In genomic region chrX:24479924-24480722, GRCh38 we compare ENCODE assay signal across 8 cellular contexts. TPM values are rescaled to one million over a fixed set of nuclear protein-coding genes. Genes with fewer than 3 reads are reported as not detected.
DNase-seq lines count a peak whose midpoint lies in the region; ATAC-seq, FAIRE-seq and TF ChIP-seq lines count a peak whose summit lies in the region.

No MANE protein-coding gene starts in this region.

- H4K20me1 ChIP-seq in SU-DHL-6 (ENCODE audit: low read depth, low read length) = no peaks in the 10 kb centered on the region

- H3F3A ChIP-seq in SU-DHL-6 (ENCODE audit: insufficient read depth) = no peaks in the 10 kb centered on the region

- peak overlapping the region; percentile 83 to 96 for H3K27ac Mint-ChIP-seq in activated naive CD4-positive, alpha-beta T cell treated with anti-CD3 and anti-CD28 coated beads, Interleukin-2, amount 50 U/mL, for 72 hours

- FAIRE-seq in pancreas (lab: Jason Lieb, UNC) = peak; percentile 77

- DNase-seq in DMS153 treated with DMSO at 0.1 percent for 48 hours (lab: John Stamatoyannopoulos, UW; ENCODE audit: unreplicated experiment) (peak; percentile 59), HT1080 (ENCODE audit: low read depth) (peak; percentile 44), pancreas (peak in 1 of 6 donors; percentile 27), ascending aorta (ENCODE audit: low spot score in 2 of 2) (no peak), brain microvascular endothelial cell (no peak)
- DNase-seq in activated naive CD4-positive, alpha-beta T cell treated with anti-CD3 and anti-CD28 coated beads, Interleukin-2, amount 50 U/mL, for 72 hours (ENCODE audit: low spot score in 2 of 2) = peak; percentile 47 to 71

- H3K4me1 ChIP-seq in pancreas (no peaks in the 10 kb centered on the region), ascending aorta (peaks cover 0 to 6% of the 10 kb centered on the region in 2 donors)

- peak overlapping the region; percentile 54 for H2AFZ ChIP-seq in SU-DHL-6 (ENCODE audit: low read depth, low read length, severe bottlenecking)

- peaks cover 0 to 5% of the 10 kb centered on the region in 2 donors for H3K9me3 Mint-ChIP-seq in activated naive CD4-positive, alpha-beta T cell treated with anti-CD3 and anti-CD28 coated beads, Interleukin-2, amount 50 U/mL, for 72 hours

- no peaks in the 10 kb centered on the region for H3K36me3 ChIP-seq in SU-DHL-6 (ENCODE audit: low read length)
- no peaks in the 10 kb centered on the region for H3K36me3 ChIP-seq in pancreas
- H3K36me3 ChIP-seq in ascending aorta = no peaks in the 10 kb centered on the region
- H3K36me3 ChIP-seq in brain microvascular endothelial cell (replicated peaks) = no peaks in the 10 kb centered on the region

- no peaks in the 10 kb centered on the region for H3K27me3 ChIP-seq in SU-DHL-6 (ENCODE audit: low read length)
- no peaks in the 10 kb centered on the region for H3K27me3 ChIP-seq in pancreas
- no peaks in the 10 kb centered on the region for H3K27me3 ChIP-seq in ascending aorta
- no peaks in the 10 kb centered on the region for H3K27me3 ChIP-seq in brain microvascular endothelial cell (replicated peaks)

- H3K4me3 ChIP-seq in SU-DHL-6 (ENCODE audit: insufficient read depth, low read length, poor library complexity, severe bottlenecking) (peak overlapping the region; percentile 39), pancreas (no peak overlapping the region), ascending aorta (no peak overlapping the region), brain microvascular endothelial cell (ENCODE audit: low read depth, low read length) (no peak overlapping the region)

- peaks cover 0 to 16% of the 10 kb centered on the region in 2 donors for H3K36me3 Mint-ChIP-seq in activated naive CD4-positive, alpha-beta T cell treated with anti-CD3 and anti-CD28 coated beads, Interleukin-2, amount 50 U/mL, for 72 hours

- peak overlapping the region; percentile 40 for H3K9ac ChIP-seq in SU-DHL-6 (ENCODE audit: low read length)

- in situ Hi-C loops in brain microvascular endothelial cell (cut with HindIII; ENCODE audit: low pct_ligation_motif_present, low sequenced_read_pairs) = no loop called here

- intact Hi-C loops in pancreas (cut with DNase I) = no loop called here
- intact Hi-C loops in ascending aorta (cut with DNase I) = no loop called here

- H3K9me3 ChIP-seq in SU-DHL-6 (ENCODE audit: insufficient read depth, low read length) = no peaks in the 10 kb centered on the region
- no peaks in the 10 kb centered on the region for H3K9me3 ChIP-seq in pancreas
- H3K9me3 ChIP-seq in ascending aorta = no peaks in the 10 kb centered on the region

- H3K9me2 ChIP-seq in SU-DHL-6 (replicated peaks; ENCODE audit: insufficient read depth, low read length) = no peaks in the 10 kb centered on the region

- ATAC-seq in GM21367 (IDR thresholded peaks at IDR 0.05; ENCODE audit: unreplicated experiment) = peak; percentile 90
- ATAC-seq in activated naive CD4-positive, alpha-beta T cell treated with anti-CD3 and anti-CD28 coated beads, Interleukin-2, amount 50 U/mL, for 72 hours = peak; percentile 89 to 97
- ATAC-seq in pancreas = peak in 3 of 4 donors; percentile 37 to 74 (median 63)

- peak overlapping the region; percentile 68 for H3K4me2 ChIP-seq in SU-DHL-6 (ENCODE audit: low read depth, low read length, poor library complexity, severe bottlenecking)

- TF ChIP-seq CTCF in SU-DHL-6 (IDR thresholded peaks at IDR 0.05; ENCODE audit: insufficient read depth, low read length, poor library complexity, severe bottlenecking) (no peak), pancreas (IDR thresholded peaks at IDR 0.05) (no peak), ascending aorta (IDR thresholded peaks at IDR 0.05) (no peak), brain microvascular endothelial cell (IDR thresholded peaks at IDR 0.05; ENCODE audit: low read depth, low read length, missing control alignments) (no peak)

- H3K79me2 ChIP-seq in SU-DHL-6 (ENCODE audit: insufficient read depth, low read length) = no peaks in the 10 kb centered on the region; the same call in 1 of the 2 replicates

- 67 to 86% methylated on average over 13 of the region's 13 CpGs for WGBS in pancreas, 2 donors

- H3K27ac ChIP-seq in SU-DHL-6 (ENCODE audit: low read depth, low read length) = peak overlapping the region; percentile 46
- peak overlapping the region in 1 of 4 donors; percentile 39 for H3K27ac ChIP-seq in pancreas
- peak overlapping the region in 1 of 2 donors; percentile 53 for H3K27ac ChIP-seq in ascending aorta
- no peak overlapping the region for H3K27ac ChIP-seq in brain microvascular endothelial cell

RNA-seq across cellular contexts. Expression of gene PDK3, which starts 15.0 kb away (rescaled TPM):
- total RNA-seq in HT1080 (2014; rRNA removed; shearing (Covaris generic)) = 5.8 and 7.8 TPM in 2 replicates
- polyA plus RNA-seq in HT1080 (2015; cell fraction: cytosol; rRNA removed) = 10.3 and 11.2 TPM in 2 replicates
- polyA plus RNA-seq in HT1080 (2015; cell fraction: nucleus; rRNA removed) = 5.0 and 6.1 TPM in 2 replicates
- 10 to 100 TPM; 48.5 to 57.7 TPM for total RNA-seq in activated naive CD4-positive, alpha-beta T cell treated with anti-CD3 and anti-CD28 coated beads, Interleukin-2, amount 50 U/mL, for 72 hours
- total RNA-seq in pancreas (10 to 100 TPM in 1 of 6 donors, 1 to 10 TPM in 5; 4.7 to 10.1 (median 6.0) TPM), ascending aorta (31.1 TPM)
- 1 to 10 TPM; 2.4 to 3.9 TPM for polyA plus RNA-seq in pancreas

Comparison
In these comparisons a context has a peak if more than half of its experiments do, and no peak if none do; other contexts are left out.
1. DNase-seq: peak in DMS153 treated with DMSO at 0.1 percent for 48 hours (single experiment), HT1080 (single experiment) and activated naive CD4-positive, alpha-beta T cell treated with anti-CD3 and anti-CD28 coated beads, Interleukin-2, amount 50 U/mL, for 72 hours (2 of 2); none in ascending aorta (0 of 2) and brain microvascular endothelial cell (single experiment).
2. Peak in every context shown above with its lines, with median percentiles within 50 percentile points of each other: ATAC-seq.